Comparison of ENCODE assay signal across 8 cellular contexts in genomic region chr2:84880645-84881521, GRCh38. TPM values are rescaled to one million over a fixed set of nuclear protein-coding genes. Genes with fewer than 3 reads are reported as not detected.
DNase-seq lines count a peak whose midpoint lies in the region; ATAC-seq and TF ChIP-seq lines count a peak whose summit lies in the region.

TSS of gene TRABD2A (minus strand) at chr2:84881084. CDS start at chr2:84881039, 45 bp downstream.

- H3K9ac ChIP-seq in Loucy (ENCODE audit: low read depth, low read length, poor library complexity, severe bottlenecking), result peak within 1 kb of the TSS; percentile 55

- H3K4me1 Mint-ChIP-seq in activated T-cell treated with anti-CD3 and anti-CD28 coated beads, Interleukin-2, amount 50 U/mL, for 72 hours (ENCODE audit: low read depth), result peaks cover 66% of the 10 kb centered on the region

- peak within 1 kb of the TSS; percentile 94 for H3K27ac Mint-ChIP-seq in activated T-cell treated with anti-CD3 and anti-CD28 coated beads, Interleukin-2, amount 50 U/mL, for 72 hours

- H3K79me2 ChIP-seq in DOHH2 (ENCODE audit: control insufficient read depth, low read length) (no peaks in the 10 kb centered on the region), Loucy (ENCODE audit: insufficient read depth, low read length) (no peaks in the 10 kb centered on the region)

- H4K20me1 ChIP-seq in DOHH2 (ENCODE audit: control insufficient read depth, insufficient read depth, low read depth, low read length) (no peaks in the 10 kb centered on the region), Loucy (ENCODE audit: insufficient read depth, low read length, poor library complexity, severe bottlenecking) (no peaks in the 10 kb centered on the region)

- no peaks in the 10 kb centered on the region for H3K27me3 Mint-ChIP-seq in activated T-cell treated with anti-CD3 and anti-CD28 coated beads, Interleukin-2, amount 50 U/mL, for 72 hours (ENCODE audit: low read depth)

- TF ChIP-seq CTCF in DOHH2 (IDR thresholded peaks at IDR 0.05; ENCODE audit: low read depth, low read length, poor library complexity, severe bottlenecking) (no peak), Loucy (conservative IDR thresholded peaks at IDR 0.05; ENCODE audit: low read length) (no peak), psoas muscle (IDR thresholded peaks at IDR 0.05) (no peak)

- H2AFZ ChIP-seq in Loucy (ENCODE audit: low read length), result peak within 1 kb of the TSS; percentile 81

- peak within 1 kb of the TSS; percentile 94 to 98 for H3K4me3 Mint-ChIP-seq in activated T-cell treated with anti-CD3 and anti-CD28 coated beads, Interleukin-2, amount 50 U/mL, for 72 hours

- H3K27ac ChIP-seq in DOHH2 (ENCODE audit: low read depth, low read length) (no peak within 1 kb of the TSS), psoas muscle (no peak within 1 kb of the TSS)

- peaks cover 43% of the 10 kb centered on the region for H3K27me3 ChIP-seq in DOHH2 (ENCODE audit: control insufficient read depth, low read length)
- H3K27me3 ChIP-seq in Loucy (ENCODE audit: insufficient read depth, low read length, poor library complexity, severe bottlenecking), result no peaks in the 10 kb centered on the region
- H3K27me3 ChIP-seq in psoas muscle (ENCODE audit: insufficient read depth in 3 of 3, low read length in 2 of 3), result peaks cover 0 to 44% (median 5%) of the 10 kb centered on the region in 3 donors

- H3K36me3 Mint-ChIP-seq in activated T-cell treated with anti-CD3 and anti-CD28 coated beads, Interleukin-2, amount 50 U/mL, for 72 hours (ENCODE audit: insufficient read depth in 2 of 2), result peaks cover 2 to 5% of the 10 kb centered on the region in 2 donors

- intact Hi-C loops in psoas muscle (cut with DNase I), result loop anchor here in 1 of 2 donors (5.0 kb wide), 1 partner anchor 384 kb away; no protein-coding TSS in a partner anchor

- H3F3A ChIP-seq in DOHH2 (ENCODE audit: control insufficient read depth, insufficient read depth) (no peaks in the 10 kb centered on the region), Loucy (ENCODE audit: low read depth) (no peaks in the 10 kb centered on the region)

- H3K4me2 ChIP-seq in DOHH2 (ENCODE audit: low read length), result peak within 1 kb of the TSS; percentile 87
- peak within 1 kb of the TSS; percentile 82 for H3K4me2 ChIP-seq in Loucy (ENCODE audit: low read depth, low read length, poor library complexity, severe bottlenecking)

- no peaks in the 10 kb centered on the region for H3K9me2 ChIP-seq in DOHH2 (replicated peaks; ENCODE audit: control insufficient read depth, low read length)
- no peaks in the 10 kb centered on the region for H3K9me2 ChIP-seq in Loucy (replicated peaks; ENCODE audit: low read depth, low read length)

- peak within 1 kb of the TSS; percentile 75 for H3K4me3 ChIP-seq in DOHH2 (ENCODE audit: low read length)
- peak within 1 kb of the TSS; percentile 68 for H3K4me3 ChIP-seq in Loucy (ENCODE audit: low read length, poor library complexity, severe bottlenecking)
- H3K4me3 ChIP-seq in psoas muscle, result peak within 1 kb of the TSS; percentile 68

- H3K4me1 ChIP-seq in DOHH2 (ENCODE audit: control insufficient read depth, low read length) (peaks cover 25% of the 10 kb centered on the region), Loucy (ENCODE audit: insufficient read depth, low read length, poor library complexity, severe bottlenecking) (peaks cover 4% of the 10 kb centered on the region), psoas muscle (peaks cover 19% of the 10 kb centered on the region)

- WGBS in psoas muscle, 3 donors, result 0 to 1% (median 1%) methylated on average over 63 to 77 of the region's 77 CpGs

- ATAC-seq in activated T-cell treated with anti-CD3 and anti-CD28 coated beads, Interleukin-2, amount 50 U/mL, for 72 hours (replicated peaks in 1 of 2), result peak; percentile 57 to 60
- peak in 3 of 4 donors; percentile 23 to 38 (median 28) for ATAC-seq in psoas muscle
- ATAC-seq in HG03354 (IDR thresholded peaks at IDR 0.05; ENCODE audit: poor library complexity, severe bottlenecking, unreplicated experiment), result no peak

- H3K36me3 ChIP-seq in DOHH2 (ENCODE audit: control insufficient read depth, low read length) (no peaks in the 10 kb centered on the region), Loucy (ENCODE audit: insufficient read depth, low read length) (no peaks in the 10 kb centered on the region), psoas muscle (ENCODE audit: insufficient read depth in 1 of 2, low read depth in 1 of 2) (no peaks in the 10 kb centered on the region)

- no peaks in the 10 kb centered on the region for H3K9me3 Mint-ChIP-seq in activated T-cell treated with anti-CD3 and anti-CD28 coated beads, Interleukin-2, amount 50 U/mL, for 72 hours

- DNase-seq in activated T-cell treated with anti-CD3 and anti-CD28 coated beads, Interleukin-2, amount 50 U/mL, for 72 hours, result peak; percentile 67 to 71
- peak; percentile 15 for DNase-seq in glomerular visceral epithelial cell (ENCODE audit: extremely low spot score)
- DNase-seq in psoas muscle, result peak; percentile 21 to 52
- no peak for DNase-seq in T1000 (lab: John Stamatoyannopoulos, UW)
- no peak for DNase-seq in NCI-H1930 (lab: John Stamatoyannopoulos, UW)

- H3K9me3 ChIP-seq in DOHH2 (ENCODE audit: control insufficient read depth, insufficient read depth, low read length), result no peaks in the 10 kb centered on the region
- H3K9me3 ChIP-seq in Loucy (ENCODE audit: insufficient read depth, low read depth, low read length), result no peaks in the 10 kb centered on the region
- no peaks in the 10 kb centered on the region for H3K9me3 ChIP-seq in psoas muscle

RNA-seq across cellular contexts. Expression of gene TRABD2A, which starts in this region (rescaled TPM):
- total RNA-seq in activated T-cell treated with anti-CD3 and anti-CD28 coated beads, Interleukin-2, amount 50 U/mL, for 72 hours, result 10 to 100 TPM; 35.1 to 39.4 TPM
- total RNA-seq in psoas muscle, result under 1 TPM; 0.32 to 0.74 (median 0.47) TPM
- polyA plus RNA-seq in psoas muscle, result under 1 TPM; 0.27 to 0.47 (median 0.35) TPM

Comparison
In these comparisons a context has a peak if more than half of its experiments do, and no peak if none do; other contexts are left out.
1. RNA of gene TRABD2A (total RNA-seq): 35.1 to 39.4 TPM in activated T-cell treated with anti-CD3 and anti-CD28 coated beads, Interleukin-2, amount 50 U/mL, for 72 hours; 0.32 to 0.74 TPM in psoas muscle; every median in the first group is over 10 times any median in the second.
2. Peak in DNase-seq, ATAC-seq and H3K4me3 ChIP-seq in psoas muscle; RNA of the gene not detected or under 1 TPM.
3. DNase-seq: peak in activated T-cell treated with anti-CD3 and anti-CD28 coated beads, Interleukin-2, amount 50 U/mL, for 72 hours (2 of 2) and glomerular visceral epithelial cell (single experiment); none in T1000 (single experiment) and NCI-H1930 (0 of 2).
4. Peak in every context shown above with its lines, with median percentiles within 50 percentile points of each other: H3K4me3 ChIP-seq.